ENCODE assay signal across 26 cellular contexts in the genomic region with DNA sequence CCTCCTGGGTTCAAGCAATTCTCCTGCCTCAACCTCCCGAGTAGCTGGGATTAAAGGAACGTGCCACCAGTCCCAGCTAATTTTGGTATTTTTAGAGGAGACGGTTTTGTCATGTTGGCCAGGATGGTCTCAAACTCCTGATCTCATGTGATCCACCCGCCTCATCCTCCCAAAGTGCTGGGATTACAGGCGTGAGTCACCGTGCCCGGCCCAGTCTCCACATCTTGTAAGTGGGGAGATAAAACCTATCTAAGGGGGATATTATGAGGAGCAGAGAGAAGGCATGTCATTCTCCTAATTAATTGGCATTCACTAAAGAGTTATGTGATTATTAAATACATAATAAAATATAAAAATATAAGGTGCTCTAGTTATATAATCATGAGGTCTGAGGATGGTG.
"Had no signal": no experiment of that assay in that cellular context is flagged by ENCODE, and none has a peak within 500 bp of the region (broad histone marks: within the 10 kb centered on the region; RNA-seq: fewer than 3 reads in every experiment).

No MANE protein-coding gene starts in this region.

- H3K4me1 ChIP-seq: colonic mucosa, lower lobe of right lung had no signal

- H3K27me3 Mint-ChIP-seq: dendritic cell treated with granulocyte-macrophage colony-stimulating factor and Interleukin-4, amounts not matched to agents 40 ng/mL and 50 ng/mL, for 4 days had no signal

- H3K27ac ChIP-seq: colonic mucosa, epithelial cell of prostate, esophagus squamous epithelium, gastrocnemius medialis, heart right ventricle, left lung, lower lobe of right lung had no signal

- H3K36me3 ChIP-seq: colonic mucosa, esophagus squamous epithelium, gastrocnemius medialis, heart right ventricle, left lung, lower lobe of right lung had no signal

- ATAC-seq: effector memory CD8-positive, alpha-beta T cell; esophagus mucosa; gastrocnemius medialis; heart right ventricle; left cardiac atrium; left lung; left ventricle myocardium superior; lower lobe of right lung; mucosa of descending colon had no signal

- DNase-seq: colonic mucosa; cortex of kidney; effector CD8-positive, alpha-beta T cell; effector memory CD8-positive, alpha-beta T cell; endodermal cell; esophagus squamous epithelium; foreskin fibroblast; foreskin melanocyte; gastrocnemius medialis; glutamatergic neuron; head of caudate nucleus; heart right ventricle; hippocampal formation; left cardiac atrium; left lung; left ventricle myocardium superior; lower lobe of right lung; mesenchymal stem cell; mucosa of descending colon had no signal

- H3K27me3 ChIP-seq: colonic mucosa, esophagus squamous epithelium, gastrocnemius medialis, heart right ventricle, left lung had no signal

- H3K4me3 Mint-ChIP-seq: dendritic cell treated with granulocyte-macrophage colony-stimulating factor and Interleukin-4, amounts not matched to agents 40 ng/mL and 50 ng/mL, for 4 days; effector memory CD8-positive, alpha-beta T cell; endodermal cell; mesothelial cell of epicardium had no signal

- FAIRE-seq: endometrium, islet of Langerhans, keratinocyte had no signal

- H3K9me3 Mint-ChIP-seq: dendritic cell treated with granulocyte-macrophage colony-stimulating factor and Interleukin-4, amounts not matched to agents 40 ng/mL and 50 ng/mL, for 4 days; effector memory CD8-positive, alpha-beta T cell; endodermal cell; mesothelial cell of epicardium had no signal

- H3K4me3 ChIP-seq: colonic mucosa, esophagus squamous epithelium, gastrocnemius medialis, heart right ventricle, left lung, lower lobe of right lung, mucosa of descending colon had no signal

- H3K27ac Mint-ChIP-seq: dendritic cell treated with granulocyte-macrophage colony-stimulating factor and Interleukin-4, amounts not matched to agents 40 ng/mL and 50 ng/mL, for 4 days; effector memory CD8-positive, alpha-beta T cell; endodermal cell; mesothelial cell of epicardium had no signal

- H3K9me3 ChIP-seq: colonic mucosa, esophagus squamous epithelium, gastrocnemius medialis, heart right ventricle, left lung, lower lobe of right lung, mucosa of descending colon had no signal

- H3K36me3 Mint-ChIP-seq: mesothelial cell of epicardium had no signal
